ENCODE assay signal across 9 cellular contexts in genomic region chr12:49389092-49389703, GRCh38. TPM values are rescaled to one million over a fixed set of nuclear protein-coding genes. Genes with fewer than 3 reads are reported as not detected.
A peak's percentile ranks its signal among the peaks of the same experiment; 100 is the strongest.
DNase-seq lines count a peak whose midpoint lies in the region.
"Had no signal": no experiment of that assay in that cellular context is flagged by ENCODE, and none has a peak within 500 bp of the region (broad histone marks: within the 10 kb centered on the region; RNA-seq: fewer than 3 reads in every experiment).

No MANE protein-coding gene starts in this region.

- H3K4me1 ChIP-seq in HUES64 (ENCODE audit: insufficient read depth, low read length) = no peaks in the 10 kb centered on the region

- H3K36me3 ChIP-seq in HUES64 (ENCODE audit: insufficient read depth, low read length) = no peaks in the 10 kb centered on the region

- no peaks in the 10 kb centered on the region for H3K9me3 ChIP-seq in HUES64 (ENCODE audit: insufficient read depth, low read depth, low read length)

- H3K27me3 ChIP-seq in HUES64 (ENCODE audit: insufficient read depth, low read length) = no peaks in the 10 kb centered on the region

- DNase-seq in activated T-cell treated with anti-CD3 and anti-CD28 coated beads for 24 hours (ENCODE audit: low read depth) (peak; percentile 41), iPS DF 4.7 (ENCODE audit: extremely low read depth, low spot score) (peak; percentile 80), DMS53 (lab: John Stamatoyannopoulos, UW) (no peak), GF-D8 (lab: John Stamatoyannopoulos, UW) (no peak), cerebellum (ENCODE audit: low spot score) (no peak), SIG-M5 (lab: John Stamatoyannopoulos, UW) (no peak)
- DNase-seq in stimulated activated CD4-positive, alpha-beta T cell treated with anti-CD3 and anti-CD28 coated beads, TNF-alpha, amount 100 ng/mL, for 48 hours (ENCODE audit: low read depth in 3 of 3) = peak; percentile 3 to 53 (median 41)

- H3K27ac ChIP-seq in HUES64 (ENCODE audit: low read depth, low read length) = no peak overlapping the region
- H3K27ac ChIP-seq: KMS-11 had no signal

- H3K9ac ChIP-seq in HUES64 (ENCODE audit: low read depth, low read length) = no peak overlapping the region
- H3K9ac ChIP-seq: KMS-11 had no signal

- H3K4me3 ChIP-seq in HUES64 (ENCODE audit: low read length) = peak overlapping the region; percentile 25; the same call in 1 of the 2 replicates

- 86% methylated on average over 30 of the region's 30 CpGs for WGBS in HUES64

RNA-seq across cellular contexts. Expression of gene SPATS2, which starts 21.9 kb away (rescaled TPM):
- 27.4 TPM for polyA plus RNA-seq in HUES64 (2013, experiment 1 of 2)
- 30.4 TPM for polyA plus RNA-seq in HUES64 (2013, experiment 2 of 2)
- total RNA-seq in cerebellum = 59.9 TPM

RNA-seq across cellular contexts. Expression of gene DNAJC22, which starts 42.5 kb away (rescaled TPM):
- 0.35 TPM for polyA plus RNA-seq in HUES64 (2013, experiment 1 of 2)
- 0.57 TPM for polyA plus RNA-seq in HUES64 (2013, experiment 2 of 2)
- 1.4 TPM for total RNA-seq in cerebellum

RNA-seq across cellular contexts. Expression of gene C1QL4, which starts 52.2 kb away (rescaled TPM):
- polyA plus RNA-seq in HUES64 (2013, experiment 1 of 2) = 1.1 TPM
- polyA plus RNA-seq in HUES64 (2013, experiment 2 of 2) = 3.9 TPM
- total RNA-seq in cerebellum = 2.7 TPM

Comparison
In these comparisons a context has a peak if more than half of its experiments do, and no peak if none do; other contexts are left out.
1. DNase-seq: peak in activated T-cell treated with anti-CD3 and anti-CD28 coated beads for 24 hours (single experiment), iPS DF 4.7 (single experiment) and stimulated activated CD4-positive, alpha-beta T cell treated with anti-CD3 and anti-CD28 coated beads, TNF-alpha, amount 100 ng/mL, for 48 hours (3 of 3); none in DMS53 (single experiment), GF-D8 (single experiment), cerebellum (single experiment) and SIG-M5 (single experiment).